ENCODE assay signal across 8 cellular contexts in the genomic region with DNA sequence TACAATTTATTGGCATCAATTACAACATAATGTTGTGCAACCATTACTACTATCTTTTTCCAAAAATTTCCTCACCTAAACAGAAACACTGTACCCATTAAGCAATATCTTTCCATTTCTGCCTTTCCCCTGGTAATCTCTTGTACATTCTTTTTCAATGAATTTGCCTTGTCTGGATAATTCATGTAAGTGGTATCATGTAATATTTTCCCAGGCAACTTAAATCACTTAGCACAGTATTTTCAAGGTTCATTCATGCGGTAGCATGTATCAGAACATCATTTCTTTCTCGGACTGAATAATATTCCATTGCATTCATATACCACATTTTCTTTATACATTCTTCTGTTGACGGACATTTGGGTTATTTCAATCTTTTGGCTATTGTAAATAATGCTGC.
DNase-seq lines count a peak whose midpoint lies in the region; ATAC-seq, FAIRE-seq and TF ChIP-seq lines count a peak whose summit lies in the region.
"Not testable (repeated sequence)": the region's sequence is repeated elsewhere in the genome, so short reads cannot be mapped to it uniquely, and the experiment has no call there.

No MANE protein-coding gene starts in this region.

- not testable (repeated sequence) for TF ChIP-seq POLR2A in H54 (IDR thresholded peaks at IDR 0.05; ENCODE audit: low read depth, low read length)

- H3K4me2 ChIP-seq in astrocyte (ENCODE audit: low read length): not testable (repeated sequence)

- not testable (repeated sequence) for H3K27me3 Mint-ChIP-seq in astrocyte (ENCODE audit: low read depth, unreplicated experiment)

- FAIRE-seq in GM18507 (lab: Jason Lieb, UNC) (peak; percentile 15), H54 (lab: Jason Lieb, UNC) (peak; percentile 27), astrocyte (lab: Jason Lieb, UNC) (peak; percentile 17), islet of Langerhans (lab: Jason Lieb, UNC) (peak; percentile 47), small intestine (lab: Jason Lieb, UNC) (peak; percentile 51)

- not testable (repeated sequence) for H3K9ac ChIP-seq in astrocyte (ENCODE audit: low read length)

- not testable (repeated sequence) for H3K4me3 ChIP-seq in astrocyte (ENCODE audit: insufficient read depth, low read depth, low read length); fibroblast of villous mesenchyme (ENCODE audit: low read depth, low read length); small intestine (ENCODE audit: low read depth in 1 of 2, low read length in 2 of 2)

- peak; percentile 31 for ATAC-seq in omental fat pad (ENCODE audit: low FRiP score)

- not testable (repeated sequence) for DNase-seq in GM18507 (ENCODE audit: extremely low spot score, insufficient read length, low read depth); H54 (ENCODE audit: insufficient read length, low spot score); astrocyte (ENCODE audit: low read depth); omental fat pad (ENCODE audit: low spot score); small intestine
- DNase-seq in NCI-H226: peak; percentile 14
- peak; percentile 47 for DNase-seq in fibroblast of villous mesenchyme (ENCODE audit: low read depth)

- not testable (repeated sequence) for H3K9me3 Mint-ChIP-seq in astrocyte (ENCODE audit: unreplicated experiment)

- not testable (repeated sequence) for TF ChIP-seq CTCF in astrocyte (IDR thresholded peaks at IDR 0.05; ENCODE audit: insufficient read depth, low read depth, low read length); fibroblast of villous mesenchyme (IDR thresholded peaks at IDR 0.05; ENCODE audit: insufficient read depth, low read depth, low read length); omental fat pad (IDR thresholded peaks at IDR 0.05)

- H3K27me3 ChIP-seq in astrocyte (ENCODE audit: insufficient read depth, low read length); small intestine (ENCODE audit: control insufficient read depth in 2 of 2, insufficient read depth in 2 of 2, low read length in 2 of 2): not testable (repeated sequence)

- H3K9me3 ChIP-seq in astrocyte (ENCODE audit: insufficient read depth, low read depth, low read length); small intestine (ENCODE audit: control insufficient read depth, low read depth): not testable (repeated sequence)

- H3K79me2 ChIP-seq in astrocyte (ENCODE audit: insufficient read depth, low read length): not testable (repeated sequence)

- not testable (repeated sequence) for H3K4me1 Mint-ChIP-seq in astrocyte (ENCODE audit: low read depth, unreplicated experiment)

- not testable (repeated sequence) for H3K4me3 Mint-ChIP-seq in astrocyte (ENCODE audit: unreplicated experiment)

- not testable (repeated sequence) for H3K27ac ChIP-seq in astrocyte (ENCODE audit: low read depth, low read length); small intestine (ENCODE audit: low read depth in 1 of 2, low read length in 1 of 2)

- H3K36me3 ChIP-seq in astrocyte (ENCODE audit: insufficient read depth, low read length); small intestine (ENCODE audit: control insufficient read depth in 2 of 2, insufficient read depth in 2 of 2, low read length in 2 of 2): not testable (repeated sequence)

- not testable (repeated sequence) for H4K20me1 ChIP-seq in astrocyte (ENCODE audit: insufficient read depth, low read length)

- not testable (repeated sequence) for H3K4me1 ChIP-seq in astrocyte (ENCODE audit: insufficient read depth, low read length); small intestine (ENCODE audit: control insufficient read depth in 2 of 2, insufficient read depth in 1 of 2, low read depth in 1 of 2, low read length in 1 of 2)

- 75 to 85% (median 76%) methylated on average over 3 of the region's 3 CpGs for WGBS in small intestine, 3 donors

- not testable (repeated sequence) for H3K36me3 Mint-ChIP-seq in astrocyte (ENCODE audit: low read depth, unreplicated experiment)

- H2AFZ ChIP-seq in astrocyte (ENCODE audit: low read depth, low read length): not testable (repeated sequence)

- H3K27ac Mint-ChIP-seq in astrocyte (ENCODE audit: unreplicated experiment): not testable (repeated sequence)
